Comparison of ENCODE assay signal across 9 cellular contexts in the genomic region with DNA sequence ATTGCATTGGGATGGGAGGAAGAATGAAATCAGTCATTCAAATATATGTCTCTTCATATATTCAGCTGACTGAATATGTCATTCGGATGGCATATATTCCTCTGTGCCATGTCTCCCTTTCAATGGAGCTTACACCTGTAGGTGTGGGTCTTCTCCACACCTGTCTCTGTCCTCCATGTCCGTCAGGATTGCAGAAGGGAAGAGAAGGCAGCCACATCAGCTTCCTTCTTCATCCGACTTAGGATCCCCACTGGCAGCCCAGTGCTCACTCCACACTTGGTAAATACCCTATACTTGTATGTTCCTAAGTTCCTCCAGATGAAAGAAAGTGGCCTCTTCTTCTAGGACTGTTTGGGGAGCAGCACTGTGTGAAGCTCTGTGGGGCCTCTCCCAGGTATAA.
"Had no signal": no experiment of that assay in that cellular context is flagged by ENCODE, and none has a peak within 500 bp of the region (broad histone marks: within the 10 kb centered on the region; RNA-seq: fewer than 3 reads in every experiment).

No MANE protein-coding gene starts in this region.

- H3K27ac ChIP-seq: GM23248 had no signal

- H3K36me3 ChIP-seq: HAP-1 had no signal

- ATAC-seq: GM23338, HCT116 had no signal

- H3K4me3 Mint-ChIP-seq: GM23338, H9, HFFc6 had no signal

- DNase-seq: GM23248, GOT3, H7, H9, HCEC 1CT, HFFc6 had no signal

- H3K27ac Mint-ChIP-seq: GM23338, HFFc6 had no signal

- H3K4me1 Mint-ChIP-seq: GM23338 had no signal

- H3K4me3 ChIP-seq: GM23248, GM23338, HAP-1 had no signal

- H3K9me3 Mint-ChIP-seq: GM23338, H9, HFFc6 had no signal
